In the genomic region with DNA sequence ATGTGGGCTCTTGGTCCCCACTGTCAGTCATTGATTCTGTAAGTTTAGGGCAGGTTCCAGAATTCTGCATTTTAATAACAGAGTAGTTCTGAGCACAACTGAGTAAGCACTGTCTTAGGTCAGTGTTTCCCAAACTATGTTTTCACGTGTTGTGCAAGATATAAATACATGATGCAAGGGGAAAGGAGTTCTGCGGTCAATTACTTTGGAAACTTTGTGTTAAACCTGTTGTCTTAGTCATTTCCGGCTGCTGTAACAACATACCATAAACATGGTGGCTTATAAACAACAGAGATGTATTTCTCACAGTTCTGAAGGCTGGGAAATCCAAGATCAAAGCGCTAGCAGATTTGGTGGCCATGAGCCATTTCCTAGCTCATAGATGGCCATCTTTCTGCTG, we compare ENCODE assay signal across 30 cellular contexts.
A peak's percentile ranks its signal among the peaks of the same experiment; 100 is the strongest.
DNase-seq lines count a peak whose midpoint lies in the region; FAIRE-seq and TF ChIP-seq lines count a peak whose summit lies in the region.
"Had no signal": no experiment of that assay in that cellular context is flagged by ENCODE, and none has a peak within 500 bp of the region (broad histone marks: within the 10 kb centered on the region; RNA-seq: fewer than 3 reads in every experiment).

No MANE protein-coding gene starts in this region.

- intact Hi-C loops in activated T-helper 2 cell treated with anti-CD3 and anti-CD28 coated beads, Interferon-gamma antibody, Interleukin-2, Interleukin-4, amounts not matched to agents 10 μg/mL and 5 μg/mL and 100 μg/mL, durations not matched to agents 14 hours and 24 hours and 36 hours (cut with micrococcal nuclease) = no loop called here

- TF ChIP-seq CTCF in AG04450 (IDR thresholded peaks at IDR 0.05; ENCODE audit: low read depth, low read length) (no peak), HEK293 (tag by site-specific recombination; IDR thresholded peaks at IDR 0.05) (no peak), bronchial epithelial cell (IDR thresholded peaks at IDR 0.05; ENCODE audit: insufficient read depth, low read length, severe bottlenecking) (no peak), GM10248 (IDR thresholded peaks at IDR 0.05; ENCODE audit: control extremely low read depth, extremely low read depth, low read depth, missing control alignments) (no peak), SK-N-SH (IDR thresholded peaks at IDR 0.05) (no peak)

- H3K9me3 ChIP-seq in AG04450 (ENCODE audit: control insufficient read depth, insufficient read depth, low read length) (peaks cover 3% of the 10 kb centered on the region; the same call in 1 of the 2 replicates), HEK293 (ENCODE audit: control insufficient read depth, insufficient read depth, low read depth, low read length) (no peaks in the 10 kb centered on the region), SK-N-SH (no peaks in the 10 kb centered on the region)
- H3K9me3 ChIP-seq: ovary, sigmoid colon, SJCRH30 had no signal

- TF ChIP-seq EP300 in SK-N-SH (IDR thresholded peaks at IDR 0.05; ENCODE audit: borderline replicate concordance in 1 of 2, low read depth in 1 of 2, low read length in 1 of 2) = no peak

- H4K20me1 ChIP-seq in SK-N-SH (ENCODE audit: insufficient read depth) = no peaks in the 10 kb centered on the region

- POLR2A ChIA-PET in AG04450 (lab: Yijun Ruan, JAX) (interaction anchor here (1.1 to 1.9 kb wide), 2 partner anchors 56 to 103 kb away, joined by 3 to 7 read pairs; no protein-coding TSS in a partner anchor), HEK293 (lab: Yijun Ruan, JAX) (no interaction called here), GM10248 (lab: Yijun Ruan, JAX) (no interaction called here), SK-N-SH (lab: Yijun Ruan, JAX) (no interaction called here)

- H3K27ac Mint-ChIP-seq in activated T-helper 2 cell treated with anti-CD3 and anti-CD28 coated beads, Interferon-gamma antibody, Interleukin-2, Interleukin-4, amounts not matched to agents 10 μg/mL and 5 μg/mL and 100 μg/mL, durations not matched to agents 14 hours and 24 hours and 36 hours = no peak overlapping the region
- H3K27ac Mint-ChIP-seq: CD4-positive, alpha-beta memory T cell; H9; naive B cell; stimulated activated naive CD8-positive, alpha-beta T cell treated with anti-CD3 and anti-CD28 coated beads, Interleukin-15, amount 100 ng/mL, for 72 hours had no signal

- no peaks in the 10 kb centered on the region for H3K9me3 Mint-ChIP-seq in activated T-helper 2 cell treated with anti-CD3 and anti-CD28 coated beads, Interferon-gamma antibody, Interleukin-2, Interleukin-4, amounts not matched to agents 10 μg/mL and 5 μg/mL and 100 μg/mL, durations not matched to agents 14 hours and 24 hours and 36 hours

- CTCF ChIA-PET in AG04450 (lab: Charles Lee) (interaction anchor here (0.9 to 1.1 kb wide), 2 partner anchors 20 to 102 kb away, joined by 3 to 8 read pairs; no protein-coding TSS in a partner anchor), HEK293 (lab: Yijun Ruan, JAX) (no interaction called here), GM10248 (lab: Yijun Ruan, JAX) (no interaction called here), SK-N-SH (lab: Yijun Ruan, JAX) (no interaction called here)

- H3K27me3 ChIP-seq in AG04450 (ENCODE audit: control insufficient read depth, insufficient read depth, low read length) (no peaks in the 10 kb centered on the region), bronchial epithelial cell (ENCODE audit: control insufficient read depth, insufficient read depth, low read length) (no peaks in the 10 kb centered on the region), SK-N-SH (ENCODE audit: insufficient read depth) (no peaks in the 10 kb centered on the region)
- H3K27me3 ChIP-seq: ovary, sigmoid colon, SJCRH30, upper lobe of left lung had no signal

- H3K9me2 ChIP-seq in SK-N-SH = no peaks in the 10 kb centered on the region

- H3K9ac ChIP-seq in SK-N-SH = no peak overlapping the region

- no peaks in the 10 kb centered on the region for H3K36me3 ChIP-seq in HEK293 (ENCODE audit: control insufficient read depth in 2 of 2, insufficient read depth in 1 of 2, low read length in 2 of 2)
- H3K36me3 ChIP-seq in bronchial epithelial cell (ENCODE audit: control insufficient read depth, insufficient read depth, low read length) = no peaks in the 10 kb centered on the region
- H3K36me3 ChIP-seq in SK-N-SH (replicated peaks in 1 of 2; ENCODE audit: control insufficient read depth in 1 of 2, insufficient read depth in 2 of 2, low read length in 1 of 2) = no peaks in the 10 kb centered on the region
- H3K36me3 ChIP-seq: ovary, sigmoid colon, SJCRH30 had no signal

- no peaks in the 10 kb centered on the region for H3K36me3 Mint-ChIP-seq in activated T-helper 2 cell treated with anti-CD3 and anti-CD28 coated beads, Interferon-gamma antibody, Interleukin-2, Interleukin-4, amounts not matched to agents 10 μg/mL and 5 μg/mL and 100 μg/mL, durations not matched to agents 14 hours and 24 hours and 36 hours (ENCODE audit: low read depth)
- H3K36me3 Mint-ChIP-seq: CD4-positive, alpha-beta memory T cell; naive B cell had no signal

- H3K4me3 Mint-ChIP-seq in activated T-helper 2 cell treated with anti-CD3 and anti-CD28 coated beads, Interferon-gamma antibody, Interleukin-2, Interleukin-4, amounts not matched to agents 10 μg/mL and 5 μg/mL and 100 μg/mL, durations not matched to agents 14 hours and 24 hours and 36 hours (ENCODE audit: low read depth) = no peak overlapping the region
- H3K4me3 Mint-ChIP-seq: CD4-positive, alpha-beta memory T cell; H9; naive B cell; stimulated activated naive CD8-positive, alpha-beta T cell treated with anti-CD3 and anti-CD28 coated beads, Interleukin-15, amount 100 ng/mL, for 72 hours had no signal

- no peaks in the 10 kb centered on the region for H3K4me1 ChIP-seq in HEK293 (ENCODE audit: control insufficient read depth, insufficient read depth, low read length)
- no peaks in the 10 kb centered on the region for H3K4me1 ChIP-seq in SK-N-SH (ENCODE audit: control insufficient read depth in 1 of 2, insufficient read depth in 2 of 2, low read depth in 1 of 2, low read length in 1 of 2)
- H3K4me1 ChIP-seq: sigmoid colon, SJCRH30, upper lobe of left lung had no signal

- H3K27ac ChIP-seq in AG04450 (ENCODE audit: low read depth, low read length) (peak overlapping the region; percentile 77), HEK293 (ENCODE audit: extremely low read depth, low read depth, low read length) (no peak overlapping the region), SK-N-SH (ENCODE audit: low read depth in 2 of 2, low read length in 1 of 2) (no peak overlapping the region)
- H3K27ac ChIP-seq: ovary, sigmoid colon, SJCRH30, upper lobe of left lung had no signal

- H3K79me2 ChIP-seq in SK-N-SH (ENCODE audit: insufficient read depth) = no peaks in the 10 kb centered on the region

- no peak for TF ChIP-seq RAD21 in SK-N-SH (IDR thresholded peaks at IDR 0.05; ENCODE audit: low read length)

- DNase-seq in AG04450 (ENCODE audit: low read depth, low spot score) (peak; percentile 75), RKO (ENCODE audit: low spot score) (peak; percentile 17), bronchial epithelial cell (ENCODE audit: low read depth) (peak; percentile 70), GM10248 (ENCODE audit: extremely low spot score) (no peak), DMS114 treated with DMSO at 0.1 percent for 48 hours (lab: John Stamatoyannopoulos, UW; ENCODE audit: unreplicated experiment) (no peak), SK-N-SH (no peak)
- no peak for DNase-seq in activated T-helper 2 cell treated with anti-CD3 and anti-CD28 coated beads, Interferon-gamma antibody, Interleukin-2, Interleukin-4, amounts not matched to agents 10 μg/mL and 5 μg/mL and 100 μg/mL, durations not matched to agents 14 hours and 24 hours and 36 hours (ENCODE audit: low spot score)
- DNase-seq: ACHN; activated CD4-positive, alpha-beta T cell treated with anti-CD3 and anti-CD28 coated beads for 4 hours; activated effector memory CD4-positive, alpha-beta T cell treated with Interleukin-2 at 50 U/mL for 16 hours; anterior cingulate cortex; CD4-positive, alpha-beta memory T cell; cerebellar nuclear complex; DND-41; foreskin fibroblast; H9; hippocampal formation; Karpas-422; kidney; naive B cell; NCI-H187; NCI-H446; ovary; sigmoid colon; SJCRH30; stimulated activated naive CD8-positive, alpha-beta T cell treated with anti-CD3 and anti-CD28 coated beads, Interleukin-15, amount 100 ng/mL, for 72 hours; upper lobe of left lung had no signal

- 52% methylated on average over 4 of the region's 4 CpGs for WGBS in SK-N-SH (ENCODE audit: low lambda C conversion rate)

- H2AFZ ChIP-seq in SK-N-SH (ENCODE audit: low read depth) = no peak overlapping the region

- no peaks in the 10 kb centered on the region for H3K27me3 Mint-ChIP-seq in activated T-helper 2 cell treated with anti-CD3 and anti-CD28 coated beads, Interferon-gamma antibody, Interleukin-2, Interleukin-4, amounts not matched to agents 10 μg/mL and 5 μg/mL and 100 μg/mL, durations not matched to agents 14 hours and 24 hours and 36 hours (ENCODE audit: low read depth)
- H3K27me3 Mint-ChIP-seq: CD4-positive, alpha-beta memory T cell had no signal

- no peak overlapping the region for H3K4me2 ChIP-seq in SK-N-SH

- H3F3A ChIP-seq in SK-N-SH (replicated peaks; ENCODE audit: insufficient read depth) = no peaks in the 10 kb centered on the region

- no peak for FAIRE-seq in bronchial epithelial cell (lab: Jason Lieb, UNC)
- FAIRE-seq: GM19239, kidney, TTC549 had no signal

- no peak overlapping the region for H3K4me3 ChIP-seq in AG04450 (ENCODE audit: low read depth, low read length)
- no peak overlapping the region for H3K4me3 ChIP-seq in HEK293 (ENCODE audit: low read depth, low read length)
- H3K4me3 ChIP-seq in bronchial epithelial cell (ENCODE audit: low read depth, low read length) = no peak overlapping the region
- no peak overlapping the region for H3K4me3 ChIP-seq in SK-N-SH (ENCODE audit: low read depth in 2 of 2, low read length in 1 of 2)
- H3K4me3 ChIP-seq: ovary, sigmoid colon, SJCRH30, upper lobe of left lung had no signal

- H3K4me1 Mint-ChIP-seq in activated T-helper 2 cell treated with anti-CD3 and anti-CD28 coated beads, Interferon-gamma antibody, Interleukin-2, Interleukin-4, amounts not matched to agents 10 μg/mL and 5 μg/mL and 100 μg/mL, durations not matched to agents 14 hours and 24 hours and 36 hours (ENCODE audit: low read depth) = no peaks in the 10 kb centered on the region
- H3K4me1 Mint-ChIP-seq: CD4-positive, alpha-beta memory T cell; H9; naive B cell; stimulated activated naive CD8-positive, alpha-beta T cell treated with anti-CD3 and anti-CD28 coated beads, Interleukin-15, amount 100 ng/mL, for 72 hours had no signal

TF ChIP-seq in SK-N-SH, 30 proteins besides CTCF, POLR2A, EP300 and RAD21 (continues in another document):
- TF ChIP-seq CHD2 (IDR thresholded peaks at IDR 0.05; ENCODE audit: low read length, partially characterized antibody) = no peak
- TF ChIP-seq, protein P1, sequence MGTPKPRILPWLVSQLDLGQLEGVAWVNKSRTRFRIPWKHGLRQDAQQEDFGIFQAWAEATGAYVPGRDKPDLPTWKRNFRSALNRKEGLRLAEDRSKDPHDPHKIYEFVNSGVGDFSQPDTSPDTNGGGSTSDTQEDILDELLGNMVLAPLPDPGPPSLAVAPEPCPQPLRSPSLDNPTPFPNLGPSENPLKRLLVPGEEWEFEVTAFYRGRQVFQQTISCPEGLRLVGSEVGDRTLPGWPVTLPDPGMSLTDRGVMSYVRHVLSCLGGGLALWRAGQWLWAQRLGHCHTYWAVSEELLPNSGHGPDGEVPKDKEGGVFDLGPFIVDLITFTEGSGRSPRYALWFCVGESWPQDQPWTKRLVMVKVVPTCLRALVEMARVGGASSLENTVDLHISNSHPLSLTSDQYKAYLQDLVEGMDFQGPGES (IDR thresholded peaks at IDR 0.05; ENCODE audit: low read depth, low read length) = no peak

Comparison
In these comparisons a context has a peak if more than half of its experiments do, and no peak if none do; other contexts are left out.
1. DNase-seq: peak in AG04450 (single experiment), RKO (single experiment) and bronchial epithelial cell (single experiment); none in activated T-helper 2 cell treated with anti-CD3 and anti-CD28 coated beads, Interferon-gamma antibody, Interleukin-2, Interleukin-4, amounts not matched to agents 10 μg/mL and 5 μg/mL and 100 μg/mL, durations not matched to agents 14 hours and 24 hours and 36 hours (single experiment), GM10248 (single experiment), DMS114 treated with DMSO at 0.1 percent for 48 hours (single experiment) and SK-N-SH (single experiment).